ENCODE assay signal across 28 cellular contexts in the genomic region with DNA sequence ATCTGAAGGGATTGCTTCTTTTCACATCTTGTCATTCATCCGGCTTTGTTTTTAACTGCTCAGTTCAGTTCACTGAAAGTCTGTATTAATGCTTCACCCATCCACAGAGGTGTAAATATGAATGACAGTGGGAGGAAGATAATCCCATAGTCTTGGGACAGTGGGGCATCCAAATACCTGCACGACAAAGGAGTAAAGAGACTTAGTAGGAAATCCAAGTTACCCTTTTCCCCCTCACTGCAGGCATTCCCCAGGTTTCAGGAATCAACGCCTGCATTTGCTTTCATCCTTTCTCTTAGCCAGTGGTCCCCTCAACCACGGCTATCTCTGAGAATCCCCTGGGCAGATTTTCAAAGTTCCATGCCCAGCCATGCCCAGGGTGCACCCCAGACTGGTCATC.
"Had no signal": no experiment of that assay in that cellular context is flagged by ENCODE, and none has a peak within 500 bp of the region (broad histone marks: within the 10 kb centered on the region; RNA-seq: fewer than 3 reads in every experiment).

No MANE protein-coding gene starts in this region.

- ATAC-seq: activated CD8-positive, alpha-beta T cell treated with anti-CD3 and anti-CD28 coated beads, Interleukin-2, amount 10 ng/mL, durations not matched to agents 7 days and 5 days; left lobe of liver; lower lobe of right lung; mucosa of descending colon had no signal

- H3K27ac ChIP-seq: adrenal gland, brain microvascular endothelial cell, lower lobe of right lung, ovary, prostate gland, testis, vagina, VCaP had no signal

- H3K36me3 ChIP-seq: adrenal gland, ascending aorta, brain microvascular endothelial cell, lower lobe of right lung, ovary, prostate gland, vagina had no signal

- DNase-seq: activated CD4-positive, alpha-beta T cell treated with anti-CD3 and anti-CD28 coated beads, Interleukin-2, amount 50 U/mL, for 1 hour; activated CD4-positive, CD25-positive, alpha-beta regulatory T cell treated with anti-CD3 and anti-CD28 coated beads, Interleukin-2, amount 50 U/mL, for 72 hours; activated CD8-positive, alpha-beta T cell treated with anti-CD3 and anti-CD28 coated beads, Interleukin-2, amount 10 ng/mL, durations not matched to agents 7 days and 5 days; activated naive CD4-positive, alpha-beta T cell; adrenal gland; brain microvascular endothelial cell; caudate nucleus; effector CD4-positive, alpha-beta T cell; erythroblast; foreskin melanocyte; immature natural killer cell; lower lobe of right lung; mesendoderm; mucosa of descending colon; ovary; stimulated activated CD4-positive, alpha-beta T cell treated with anti-CD3 and anti-CD28 coated beads, Interleukin-2, amount 100 ng/mL, for 48 hours; stimulated activated naive CD4-positive, alpha-beta T cell; testis had no signal

- H3K4me1 ChIP-seq: adrenal gland, lower lobe of right lung, prostate gland, testis, vagina had no signal

- H3K4me3 Mint-ChIP-seq: activated CD8-positive, alpha-beta T cell treated with anti-CD3 and anti-CD28 coated beads, Interleukin-2, amount 10 ng/mL, durations not matched to agents 7 days and 5 days; activated naive CD8-positive, alpha-beta T cell; dendritic cell treated with granulocyte-macrophage colony-stimulating factor and Interleukin-4, amounts not matched to agents 40 ng/mL and 50 ng/mL, for 4 days; immature natural killer cell; neural crest cell; type B pancreatic cell had no signal

- H3K4me3 ChIP-seq: adrenal gland, lower lobe of right lung, mucosa of descending colon, ovary, prostate gland, testis, vagina had no signal

- H3K9me3 Mint-ChIP-seq: activated T-helper 2 cell treated with anti-CD3 and anti-CD28 coated beads, Interferon-gamma antibody, Interleukin-2, Interleukin-4, amounts not matched to agents 10 μg/mL and 5 μg/mL and 100 μg/mL, durations not matched to agents 14 hours and 24 hours and 36 hours; dendritic cell treated with granulocyte-macrophage colony-stimulating factor and Interleukin-4, amounts not matched to agents 40 ng/mL and 50 ng/mL, for 4 days; immature natural killer cell; neural crest cell had no signal

- H3K36me3 Mint-ChIP-seq: activated naive CD8-positive, alpha-beta T cell; immature natural killer cell; type B pancreatic cell had no signal

- H3K9me3 ChIP-seq: adrenal gland, ascending aorta, lower lobe of right lung, mucosa of descending colon, ovary, prostate gland, testis, vagina had no signal

- H3K27me3 ChIP-seq: ascending aorta, brain microvascular endothelial cell, ovary, testis, vagina had no signal

- H3K27ac Mint-ChIP-seq: activated CD8-positive, alpha-beta T cell treated with anti-CD3 and anti-CD28 coated beads, Interleukin-2, amount 10 ng/mL, durations not matched to agents 7 days and 5 days; activated naive CD8-positive, alpha-beta T cell; activated T-helper 2 cell treated with anti-CD3 and anti-CD28 coated beads, Interferon-gamma antibody, Interleukin-2, Interleukin-4, amounts not matched to agents 10 μg/mL and 5 μg/mL and 100 μg/mL, durations not matched to agents 14 hours and 24 hours and 36 hours; dendritic cell treated with granulocyte-macrophage colony-stimulating factor and Interleukin-4, amounts not matched to agents 40 ng/mL and 50 ng/mL, for 4 days; immature natural killer cell; type B pancreatic cell had no signal
